Comparison of ENCODE assay signal across 11 cellular contexts in genomic region chr4:181822005-181822375, GRCh38.
DNase-seq lines count a peak whose midpoint lies in the region; ATAC-seq and TF ChIP-seq lines count a peak whose summit lies in the region.
"Had no signal": no experiment of that assay in that cellular context is flagged by ENCODE, and none has a peak within 500 bp of the region (broad histone marks: within the 10 kb centered on the region; RNA-seq: fewer than 3 reads in every experiment).

No MANE protein-coding gene starts in this region.

- H3K4me1 Mint-ChIP-seq in GM23338 = peaks cover 43% of the 10 kb centered on the region
- H3K4me1 Mint-ChIP-seq: activated CD4-positive, alpha-beta T cell treated with anti-CD3 and anti-CD28 coated beads, Interleukin-2, amount 10 ng/mL, durations not matched to agents 7 days and 5 days; activated T-helper 17 cell treated with anti-CD3 and anti-CD28 coated beads, Interleukin-2, amount 50 U/mL, for 72 hours had no signal

- H2AFZ ChIP-seq in ACC112 (ENCODE audit: low read length, unreplicated experiment) = peak overlapping the region; percentile 10
- H2AFZ ChIP-seq in GM23338 = no peak overlapping the region

- H3K4me1 ChIP-seq in ACC112 (ENCODE audit: control insufficient read depth, insufficient read depth, low read length, unreplicated experiment) (peaks cover 11% of the 10 kb centered on the region), GM23338 (ENCODE audit: insufficient read depth) (peaks cover 37% of the 10 kb centered on the region)

- peaks cover 16% of the 10 kb centered on the region for H3K36me3 Mint-ChIP-seq in GM23338 (ENCODE audit: low read depth)

- no peaks in the 10 kb centered on the region for H3F3A ChIP-seq in GM23338 (replicated peaks; ENCODE audit: low read depth)

- peaks cover 17% of the 10 kb centered on the region for H3K9me3 Mint-ChIP-seq in GM23338
- H3K9me3 Mint-ChIP-seq: activated T-helper 17 cell treated with anti-CD3 and anti-CD28 coated beads, Interleukin-2, amount 50 U/mL, for 72 hours had no signal

- H3K27ac ChIP-seq in ACC112 (ENCODE audit: low read depth, low read length) (peak overlapping the region; percentile 45), GM23338 (ENCODE audit: low read depth) (no peak overlapping the region)
- H3K27ac ChIP-seq: pancreas had no signal

- H3K27me3 Mint-ChIP-seq in GM23338 (ENCODE audit: insufficient read depth, low read depth, poor library complexity) = peaks cover 1% of the 10 kb centered on the region
- H3K27me3 Mint-ChIP-seq: activated CD4-positive, alpha-beta T cell treated with anti-CD3 and anti-CD28 coated beads, Interleukin-2, amount 10 ng/mL, durations not matched to agents 7 days and 5 days; activated T-helper 17 cell treated with anti-CD3 and anti-CD28 coated beads, Interleukin-2, amount 50 U/mL, for 72 hours had no signal

- H3K27me3 ChIP-seq in ACC112 (ENCODE audit: insufficient read depth, low read length) (no peaks in the 10 kb centered on the region), GM23338 (ENCODE audit: insufficient read depth) (no peaks in the 10 kb centered on the region)
- H3K27me3 ChIP-seq: pancreas had no signal

- H3K79me2 ChIP-seq in ACC112 (ENCODE audit: control insufficient read depth, insufficient read depth, low read length, unreplicated experiment) = no peaks in the 10 kb centered on the region
- H3K79me2 ChIP-seq in GM23338 (replicated peaks; ENCODE audit: insufficient read depth) = no peaks in the 10 kb centered on the region

- peaks cover 4% of the 10 kb centered on the region; the same call in 1 of the 2 replicates for H3K9me2 ChIP-seq in GM23338 (ENCODE audit: insufficient read depth)

- DNase-seq in GM23338 (ENCODE audit: low spot score) (no peak), NCI-H226 (peak; percentile 43), fibroblast of the aortic adventitia (ENCODE audit: low read depth) (peak; percentile 41), 8988T (no peak), ecto neural progenitor cell (ENCODE audit: low spot score) (no peak), occipital lobe (lab: John Stamatoyannopoulos, UW) (no peak)
- DNase-seq: activated CD4-positive, alpha-beta T cell treated with anti-CD3 and anti-CD28 coated beads, Interleukin-2, amount 10 ng/mL, durations not matched to agents 7 days and 5 days had no signal

- H3K4me3 Mint-ChIP-seq in GM23338 = no peak overlapping the region
- H3K4me3 Mint-ChIP-seq: activated CD4-positive, alpha-beta T cell treated with anti-CD3 and anti-CD28 coated beads, Interleukin-2, amount 10 ng/mL, durations not matched to agents 7 days and 5 days; activated T-helper 17 cell treated with anti-CD3 and anti-CD28 coated beads, Interleukin-2, amount 50 U/mL, for 72 hours had no signal

- ATAC-seq in GM23338 (no peak), HG02623 (IDR thresholded peaks at IDR 0.05; ENCODE audit: unreplicated experiment) (no peak)
- ATAC-seq: activated T-helper 17 cell treated with anti-CD3 and anti-CD28 coated beads, Interleukin-2, amount 50 U/mL, for 72 hours had no signal

- TF ChIP-seq CTCF in GM23338 (conservative IDR thresholded peaks at IDR 0.05; ENCODE audit: low read depth in 2 of 2) (no peak), fibroblast of the aortic adventitia (IDR thresholded peaks at IDR 0.05; ENCODE audit: insufficient read depth, low read length) (no peak)

- no peaks in the 10 kb centered on the region for H4K20me1 ChIP-seq in GM23338 (replicated peaks; ENCODE audit: insufficient read depth)

- H3K4me2 ChIP-seq in GM23338 = peak overlapping the region; percentile 1; the same call in 1 of the 2 replicates

- H3K36me3 ChIP-seq in ACC112 (ENCODE audit: insufficient read depth, low read length) (no peaks in the 10 kb centered on the region), GM23338 (ENCODE audit: insufficient read depth) (no peaks in the 10 kb centered on the region)
- H3K36me3 ChIP-seq: pancreas had no signal

- peak overlapping the region; percentile 37 for H3K4me3 ChIP-seq in ACC112 (ENCODE audit: low read depth, low read length)
- H3K4me3 ChIP-seq in GM23338 = no peak overlapping the region
- H3K4me3 ChIP-seq in fibroblast of the aortic adventitia (ENCODE audit: low read depth, low read length) = no peak overlapping the region
- H3K4me3 ChIP-seq: pancreas had no signal

- H3K27ac Mint-ChIP-seq in GM23338 = no peak overlapping the region
- H3K27ac Mint-ChIP-seq: activated CD4-positive, alpha-beta T cell treated with anti-CD3 and anti-CD28 coated beads, Interleukin-2, amount 10 ng/mL, durations not matched to agents 7 days and 5 days; activated T-helper 17 cell treated with anti-CD3 and anti-CD28 coated beads, Interleukin-2, amount 50 U/mL, for 72 hours had no signal

TF ChIP-seq in GM23338, 12 proteins besides CTCF, POLR2A, EP300 and RAD21 (continues in another document):
- TF ChIP-seq ETS1 (IDR thresholded peaks at IDR 0.05) = no peak
- TF ChIP-seq POLR2AphosphoS5 (IDR thresholded peaks at IDR 0.05; ENCODE audit: low read depth) = no peak
- no peak for TF ChIP-seq NANOG (IDR thresholded peaks at IDR 0.05; ENCODE audit: borderline replicate concordance)
- no peak for TF ChIP-seq CREB1 (CRISPR knock-in tag; IDR thresholded peaks at IDR 0.05; ENCODE audit: low read depth)
- no peak for TF ChIP-seq EZH2phosphoT487 (IDR thresholded peaks at IDR 0.05; ENCODE audit: unreplicated experiment)
- no peak for TF ChIP-seq EZH2 (IDR thresholded peaks at IDR 0.05; ENCODE audit: low read depth, unreplicated experiment)
- TF ChIP-seq REST (IDR thresholded peaks at IDR 0.05; ENCODE audit: unreplicated experiment) = no peak
- TF ChIP-seq ZNF114 (CRISPR knock-in tag; IDR thresholded peaks at IDR 0.05) = no peak
- TF ChIP-seq ZNF331 (CRISPR knock-in tag; IDR thresholded peaks at IDR 0.05; ENCODE audit: low read depth) = no peak

Comparison
In these comparisons a context has a peak if more than half of its experiments do, and no peak if none do; other contexts are left out.
1. DNase-seq: peak in NCI-H226 (single experiment) and fibroblast of the aortic adventitia (single experiment); none in GM23338 (single experiment), 8988T (single experiment), ecto neural progenitor cell (single experiment) and occipital lobe (single experiment).